ENCODE assay signal across 1 cellular context in genomic region chr15:69394556-69395282, GRCh38.
TF ChIP-seq lines count a peak whose summit lies in the region.

No MANE protein-coding gene starts in this region.

TF ChIP-seq in HepG2, 621 proteins besides CTCF, POLR2A, EP300 and RAD21 (continued from another document and continues in another):
- TF ChIP-seq, protein P1, sequence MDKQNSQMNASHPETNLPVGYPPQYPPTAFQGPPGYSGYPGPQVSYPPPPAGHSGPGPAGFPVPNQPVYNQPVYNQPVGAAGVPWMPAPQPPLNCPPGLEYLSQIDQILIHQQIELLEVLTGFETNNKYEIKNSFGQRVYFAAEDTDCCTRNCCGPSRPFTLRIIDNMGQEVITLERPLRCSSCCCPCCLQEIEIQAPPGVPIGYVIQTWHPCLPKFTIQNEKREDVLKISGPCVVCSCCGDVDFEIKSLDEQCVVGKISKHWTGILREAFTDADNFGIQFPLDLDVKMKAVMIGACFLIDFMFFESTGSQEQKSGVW (CRISPR knock-in tag; IDR thresholded peaks at IDR 0.05; ENCODE audit: borderline replicate concordance): no peak
- TF ChIP-seq, protein P2, sequence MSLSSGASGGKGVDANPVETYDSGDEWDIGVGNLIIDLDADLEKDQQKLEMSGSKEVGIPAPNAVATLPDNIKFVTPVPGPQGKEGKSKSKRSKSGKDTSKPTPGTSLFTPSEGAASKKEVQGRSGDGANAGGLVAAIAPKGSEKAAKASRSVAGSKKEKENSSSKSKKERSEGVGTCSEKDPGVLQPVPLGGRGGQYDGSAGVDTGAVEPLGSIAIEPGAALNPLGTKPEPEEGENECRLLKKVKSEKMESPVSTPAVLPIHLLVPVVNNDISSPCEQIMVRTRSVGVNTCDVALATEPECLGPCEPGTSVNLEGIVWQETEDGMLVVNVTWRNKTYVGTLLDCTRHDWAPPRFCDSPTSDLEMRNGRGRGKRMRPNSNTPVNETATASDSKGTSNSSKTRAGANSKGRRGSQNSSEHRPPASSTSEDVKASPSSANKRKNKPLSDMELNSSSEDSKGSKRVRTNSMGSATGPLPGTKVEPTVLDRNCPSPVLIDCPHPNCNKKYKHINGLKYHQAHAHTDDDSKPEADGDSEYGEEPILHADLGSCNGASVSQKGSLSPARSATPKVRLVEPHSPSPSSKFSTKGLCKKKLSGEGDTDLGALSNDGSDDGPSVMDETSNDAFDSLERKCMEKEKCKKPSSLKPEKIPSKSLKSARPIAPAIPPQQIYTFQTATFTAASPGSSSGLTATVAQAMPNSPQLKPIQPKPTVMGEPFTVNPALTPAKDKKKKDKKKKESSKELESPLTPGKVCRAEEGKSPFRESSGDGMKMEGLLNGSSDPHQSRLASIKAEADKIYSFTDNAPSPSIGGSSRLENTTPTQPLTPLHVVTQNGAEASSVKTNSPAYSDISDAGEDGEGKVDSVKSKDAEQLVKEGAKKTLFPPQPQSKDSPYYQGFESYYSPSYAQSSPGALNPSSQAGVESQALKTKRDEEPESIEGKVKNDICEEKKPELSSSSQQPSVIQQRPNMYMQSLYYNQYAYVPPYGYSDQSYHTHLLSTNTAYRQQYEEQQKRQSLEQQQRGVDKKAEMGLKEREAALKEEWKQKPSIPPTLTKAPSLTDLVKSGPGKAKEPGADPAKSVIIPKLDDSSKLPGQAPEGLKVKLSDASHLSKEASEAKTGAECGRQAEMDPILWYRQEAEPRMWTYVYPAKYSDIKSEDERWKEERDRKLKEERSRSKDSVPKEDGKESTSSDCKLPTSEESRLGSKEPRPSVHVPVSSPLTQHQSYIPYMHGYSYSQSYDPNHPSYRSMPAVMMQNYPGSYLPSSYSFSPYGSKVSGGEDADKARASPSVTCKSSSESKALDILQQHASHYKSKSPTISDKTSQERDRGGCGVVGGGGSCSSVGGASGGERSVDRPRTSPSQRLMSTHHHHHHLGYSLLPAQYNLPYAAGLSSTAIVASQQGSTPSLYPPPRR (CRISPR knock-in tag; IDR thresholded peaks at IDR 0.05; ENCODE audit: borderline replicate concordance): no peak
- no peak for TF ChIP-seq GFI1 (CRISPR knock-in tag; IDR thresholded peaks at IDR 0.05; ENCODE audit: borderline replicate concordance)
- TF ChIP-seq MLXIP (CRISPR knock-in tag; IDR thresholded peaks at IDR 0.05; ENCODE audit: borderline replicate concordance): no peak
- TF ChIP-seq SRY (CRISPR knock-in tag; IDR thresholded peaks at IDR 0.05): no peak
- TF ChIP-seq SAP130 (CRISPR knock-in tag; IDR thresholded peaks at IDR 0.05; ENCODE audit: low read depth): peak; percentile 33; the same call in 1 of the 2 replicates
- no peak for TF ChIP-seq RXRB (CRISPR knock-in tag; IDR thresholded peaks at IDR 0.05; ENCODE audit: borderline replicate concordance)
- no peak for TF ChIP-seq SIX1 (CRISPR knock-in tag; IDR thresholded peaks at IDR 0.05; ENCODE audit: borderline replicate concordance)
- TF ChIP-seq, protein P3, sequence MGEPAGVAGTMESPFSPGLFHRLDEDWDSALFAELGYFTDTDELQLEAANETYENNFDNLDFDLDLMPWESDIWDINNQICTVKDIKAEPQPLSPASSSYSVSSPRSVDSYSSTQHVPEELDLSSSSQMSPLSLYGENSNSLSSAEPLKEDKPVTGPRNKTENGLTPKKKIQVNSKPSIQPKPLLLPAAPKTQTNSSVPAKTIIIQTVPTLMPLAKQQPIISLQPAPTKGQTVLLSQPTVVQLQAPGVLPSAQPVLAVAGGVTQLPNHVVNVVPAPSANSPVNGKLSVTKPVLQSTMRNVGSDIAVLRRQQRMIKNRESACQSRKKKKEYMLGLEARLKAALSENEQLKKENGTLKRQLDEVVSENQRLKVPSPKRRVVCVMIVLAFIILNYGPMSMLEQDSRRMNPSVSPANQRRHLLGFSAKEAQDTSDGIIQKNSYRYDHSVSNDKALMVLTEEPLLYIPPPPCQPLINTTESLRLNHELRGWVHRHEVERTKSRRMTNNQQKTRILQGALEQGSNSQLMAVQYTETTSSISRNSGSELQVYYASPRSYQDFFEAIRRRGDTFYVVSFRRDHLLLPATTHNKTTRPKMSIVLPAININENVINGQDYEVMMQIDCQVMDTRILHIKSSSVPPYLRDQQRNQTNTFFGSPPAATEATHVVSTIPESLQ (CRISPR knock-in tag; conservative IDR thresholded peaks at IDR 0.05): no peak
- no peak for TF ChIP-seq ZKSCAN1 (IDR thresholded peaks at IDR 0.05; ENCODE audit: low read length)
- TF ChIP-seq MEIS1 (CRISPR knock-in tag; IDR thresholded peaks at IDR 0.05; ENCODE audit: borderline replicate concordance): no peak
- no peak for TF ChIP-seq ZNF614 (CRISPR knock-in tag; IDR thresholded peaks at IDR 0.05; ENCODE audit: borderline replicate concordance)
- TF ChIP-seq ZNF468 (CRISPR knock-in tag; IDR thresholded peaks at IDR 0.05): no peak
- TF ChIP-seq TBX2 (CRISPR knock-in tag; IDR thresholded peaks at IDR 0.05; ENCODE audit: borderline replicate concordance): no peak
- TF ChIP-seq, protein P4, sequence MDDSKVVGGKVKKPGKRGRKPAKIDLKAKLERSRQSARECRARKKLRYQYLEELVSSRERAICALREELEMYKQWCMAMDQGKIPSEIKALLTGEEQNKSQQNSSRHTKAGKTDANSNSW (CRISPR knock-in tag; IDR thresholded peaks at IDR 0.05; ENCODE audit: borderline replicate concordance): no peak
- TF ChIP-seq FOXJ3 (CRISPR knock-in tag; IDR thresholded peaks at IDR 0.05; ENCODE audit: borderline replicate concordance): no peak
- no peak for TF ChIP-seq ISL2 (CRISPR knock-in tag; IDR thresholded peaks at IDR 0.05)
- no peak for TF ChIP-seq MAZ (IDR thresholded peaks at IDR 0.05; ENCODE audit: borderline replicate concordance, low read depth, low read length)
- 0 out of 2 replicates have a peak, but pooled peaks have one; percentile 36 for TF ChIP-seq MAZ (CRISPR knock-in tag; IDR thresholded peaks at IDR 0.05; ENCODE audit: low read depth)
- TF ChIP-seq ERF (CRISPR knock-in tag; IDR thresholded peaks at IDR 0.05): peak; percentile 60; the same call in 1 of the 2 replicates
- TF ChIP-seq REPIN1 (CRISPR knock-in tag; IDR thresholded peaks at IDR 0.05; ENCODE audit: borderline replicate concordance, low read depth): no peak
- no peak for TF ChIP-seq ARNT (IDR thresholded peaks at IDR 0.05)
- TF ChIP-seq CCDC6 (CRISPR knock-in tag; IDR thresholded peaks at IDR 0.05): no peak
- no peak for TF ChIP-seq MIER2 (CRISPR knock-in tag; IDR thresholded peaks at IDR 0.05)
- no peak for TF ChIP-seq ZNF382 (CRISPR knock-in tag; IDR thresholded peaks at IDR 0.05; ENCODE audit: borderline replicate concordance)
- no peak for TF ChIP-seq ZNF30 (CRISPR knock-in tag; IDR thresholded peaks at IDR 0.05)
- TF ChIP-seq ASH2L (IDR thresholded peaks at IDR 0.05; ENCODE audit: insufficient read length, low read depth, low read length): no peak
- TF ChIP-seq MXD4 (CRISPR knock-in tag; IDR thresholded peaks at IDR 0.05): peak; percentile 44; the same call in 1 of the 2 replicates
- no peak for TF ChIP-seq NFIB (CRISPR knock-in tag; IDR thresholded peaks at IDR 0.05; ENCODE audit: borderline replicate concordance)
- TF ChIP-seq POLR2AphosphoS5 (IDR thresholded peaks at IDR 0.05; ENCODE audit: low read depth, low read length): no peak
- TF ChIP-seq E2F1 (CRISPR knock-in tag; IDR thresholded peaks at IDR 0.05): no peak
- TF ChIP-seq ZNF792 (CRISPR knock-in tag; IDR thresholded peaks at IDR 0.05): no peak
- TF ChIP-seq ZNF660 (CRISPR knock-in tag; IDR thresholded peaks at IDR 0.05; ENCODE audit: borderline replicate concordance, low read depth): no peak
- TF ChIP-seq ZNF567 (CRISPR knock-in tag; IDR thresholded peaks at IDR 0.05; ENCODE audit: borderline replicate concordance): no peak
- TF ChIP-seq HMG20A (CRISPR knock-in tag; IDR thresholded peaks at IDR 0.05; ENCODE audit: borderline replicate concordance): no peak
- no peak for TF ChIP-seq KDM5A (IDR thresholded peaks at IDR 0.05; ENCODE audit: borderline replicate concordance, low read length)
- TF ChIP-seq MAF1 (CRISPR knock-in tag; IDR thresholded peaks at IDR 0.05; ENCODE audit: borderline replicate concordance): no peak
- TF ChIP-seq ZBTB10 (CRISPR knock-in tag; IDR thresholded peaks at IDR 0.05; ENCODE audit: borderline replicate concordance): no peak
- TF ChIP-seq ELF3 (CRISPR knock-in tag; IDR thresholded peaks at IDR 0.05): 0 out of 2 replicates have a peak, but pooled peaks have one; percentile 33
- TF ChIP-seq ZBTB3 (CRISPR knock-in tag; IDR thresholded peaks at IDR 0.05; ENCODE audit: borderline replicate concordance, low read depth): no peak
- no peak for TF ChIP-seq JARID2 (CRISPR knock-in tag; IDR thresholded peaks at IDR 0.05; ENCODE audit: insufficient replicate concordance)
- no peak for TF ChIP-seq TEAD3 (CRISPR knock-in tag; optimal IDR thresholded peaks at IDR 0.05; ENCODE audit: borderline replicate concordance)
- TF ChIP-seq ZNF354B (CRISPR knock-in tag; IDR thresholded peaks at IDR 0.05): no peak
- TF ChIP-seq ZXDC (CRISPR knock-in tag; IDR thresholded peaks at IDR 0.05): no peak
- no peak for TF ChIP-seq ZNF17 (CRISPR knock-in tag; IDR thresholded peaks at IDR 0.05)
- TF ChIP-seq ZNF235 (CRISPR knock-in tag; IDR thresholded peaks at IDR 0.05; ENCODE audit: borderline replicate concordance): no peak
- no peak for TF ChIP-seq HNRNPUL1 (IDR thresholded peaks at IDR 0.05; ENCODE audit: low read depth, low read length)
- TF ChIP-seq SRSF1 (optimal IDR thresholded peaks at IDR 0.05; ENCODE audit: low read depth, low read length): no peak
- TF ChIP-seq ZNF589 (CRISPR knock-in tag; conservative IDR thresholded peaks at IDR 0.05): no peak
- no peak for TF ChIP-seq NFE2L2 (IDR thresholded peaks at IDR 0.05; ENCODE audit: low read length)
